In the genomic region with DNA sequence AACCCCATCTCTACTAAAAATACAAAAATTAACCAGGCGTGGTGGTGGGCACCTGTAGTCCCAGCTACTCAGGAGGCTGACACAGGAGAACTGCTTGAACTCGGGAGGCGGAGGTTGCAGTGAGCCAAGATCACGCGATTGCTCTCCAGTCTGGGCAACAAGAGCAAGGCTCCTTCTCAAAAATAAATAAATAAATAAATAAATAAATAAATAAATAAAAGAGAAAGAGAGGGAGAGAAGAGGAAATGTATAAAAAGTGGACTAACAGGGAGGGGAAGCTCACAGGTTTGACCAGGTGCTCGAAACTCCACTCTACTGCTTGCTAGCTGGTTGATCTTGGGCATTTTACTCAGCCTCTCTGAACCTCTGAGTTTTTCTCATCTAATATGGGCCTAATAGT, we compare ENCODE assay signal across 6 cellular contexts.
DNase-seq lines count a peak whose midpoint lies in the region; ATAC-seq, FAIRE-seq and TF ChIP-seq lines count a peak whose summit lies in the region.
"Not testable (repeated sequence)": the region's sequence is repeated elsewhere in the genome, so short reads cannot be mapped to it uniquely, and the experiment has no call there.

No MANE protein-coding gene starts in this region.

- not testable (repeated sequence) for H3K9me3 Mint-ChIP-seq in type B pancreatic cell

- in situ Hi-C loops in K562 (cut with MboI) = not testable (repeated sequence)

- H4K20me1 ChIP-seq in K562 (replicated peaks; ENCODE audit: control insufficient read depth, insufficient read depth, low read length) = not testable (repeated sequence)

- peaks cover 11% of the 10 kb centered on the region for H3K4me1 Mint-ChIP-seq in type B pancreatic cell (ENCODE audit: unreplicated experiment)

- H3K36me3 ChIP-seq in HEK293 (ENCODE audit: control insufficient read depth in 2 of 2, insufficient read depth in 1 of 2, low read length in 2 of 2); K562 (ENCODE audit: control insufficient read depth, insufficient read depth, low read length); kidney (ENCODE audit: control insufficient read depth in 1 of 2, insufficient read depth in 2 of 2, low read length in 2 of 2); stomach: not testable (repeated sequence)

- H3K4me3 ChIP-seq in A549; HEK293 (ENCODE audit: low read depth, low read length); K562; kidney (ENCODE audit: low read length in 2 of 2); stomach: not testable (repeated sequence)

- H3K27me3 ChIP-seq in K562 (ENCODE audit: control insufficient read depth in 2 of 2, insufficient read depth in 2 of 2, low read length in 2 of 2); stomach: not testable (repeated sequence)

- not testable (repeated sequence) for H3K27ac ChIP-seq in A549; HEK293 (ENCODE audit: extremely low read depth, low read depth, low read length); K562 (ENCODE audit: extremely low read depth, low read depth, low read length)
- H3K27ac ChIP-seq in kidney (ENCODE audit: low read depth in 2 of 2, low read length in 2 of 2) = peak overlapping the region; percentile 56 to 89
- H3K27ac ChIP-seq in stomach = peak overlapping the region; percentile 34 to 83 (median 78)

- not testable (repeated sequence) for DNase-seq in A549 (ENCODE audit: low read depth in 1 of 2, low spot score in 1 of 2); K562 (ENCODE audit: extremely low read depth in 1 of 4, low spot score in 3 of 4); kidney; stomach; type B pancreatic cell (ENCODE audit: extremely low spot score, unreplicated experiment)

- not testable (repeated sequence) for ATAC-seq in A549, K562

- TF ChIP-seq CTCF in A549 (IDR thresholded peaks at IDR 0.05); HEK293 (tag by site-specific recombination; IDR thresholded peaks at IDR 0.05); K562 (IDR thresholded peaks at IDR 0.05 in 2 of 3, conservative IDR thresholded peaks at IDR 0.05 in 1 of 3; ENCODE audit: insufficient read depth in 2 of 3, low read depth in 1 of 3, low read length in 3 of 3); kidney (IDR thresholded peaks at IDR 0.05; ENCODE audit: borderline replicate concordance, extremely low read depth, insufficient read depth); stomach (IDR thresholded peaks at IDR 0.05); type B pancreatic cell (conservative IDR thresholded peaks at IDR 0.05): not testable (repeated sequence)

- 100% methylated on average over 6 of the region's 6 CpGs for WGBS in A549 (ENCODE audit: missing lambda C conversion rate)
- 78% methylated on average over 6 of the region's 6 CpGs for WGBS in K562 (ENCODE audit: insufficient coverage, low coverage, missing lambda C conversion rate)
- 89 to 99% (median 96%) methylated on average over 6 of the region's 6 CpGs for WGBS in stomach, 5 donors

- not testable (repeated sequence) for H3K4me2 ChIP-seq in A549; K562 (ENCODE audit: insufficient read depth, low read length)

- H2AFZ ChIP-seq in K562 (ENCODE audit: low read depth, low read length) = not testable (repeated sequence)

- peaks cover 33% of the 10 kb centered on the region for H3K4me1 ChIP-seq in A549
- H3K4me1 ChIP-seq in HEK293 (ENCODE audit: control insufficient read depth, insufficient read depth, low read length); K562 (replicated peaks in 1 of 2; ENCODE audit: control insufficient read depth in 2 of 2, insufficient read depth in 2 of 2, low read length in 2 of 2): not testable (repeated sequence)
- peaks cover 18 to 34% of the 10 kb centered on the region in 2 donors for H3K4me1 ChIP-seq in kidney (ENCODE audit: control insufficient read depth in 1 of 2, insufficient read depth in 1 of 2, low read depth in 1 of 2, low read length in 2 of 2)
- H3K4me1 ChIP-seq in stomach = peaks cover 9 to 43% (median 27%) of the 10 kb centered on the region in 4 donors

- BruUV-seq in K562 (replicated peaks; lab: Mats Ljungman, UMichigan) = not testable (repeated sequence)

- H3K27me3 Mint-ChIP-seq in type B pancreatic cell = not testable (repeated sequence)

- not testable (repeated sequence) for H3K9ac ChIP-seq in K562 (ENCODE audit: insufficient read depth in 1 of 2, low read depth in 2 of 2, low read length in 2 of 2); kidney (ENCODE audit: low read length in 2 of 2)

- TF ChIP-seq EP300 in A549 (IDR thresholded peaks at IDR 0.05); K562 (IDR thresholded peaks at IDR 0.05; ENCODE audit: low read length); stomach (IDR thresholded peaks at IDR 0.05): not testable (repeated sequence)

- not testable (repeated sequence) for H3K36me3 Mint-ChIP-seq in type B pancreatic cell

- not testable (repeated sequence) for H3K79me2 ChIP-seq in K562 (ENCODE audit: control insufficient read depth, insufficient read depth, low read length)

- H3K27ac Mint-ChIP-seq in type B pancreatic cell = peak overlapping the region; percentile 83

- intact Hi-C loops in K562 (cut with micrococcal nuclease); kidney (cut with DNase I); stomach (cut with DNase I; ENCODE audit: low total_unique reads): not testable (repeated sequence)

- H3K4me3 Mint-ChIP-seq in type B pancreatic cell = not testable (repeated sequence)

- CTCF ChIA-PET in A549 (lab: Yijun Ruan, JAX) (interaction anchor here (0.5 kb wide), 1 partner anchor 56 kb away, joined by 3 read pairs; no protein-coding TSS in a partner anchor), HEK293 (lab: Yijun Ruan, JAX) (interaction anchor here (0.6 kb wide), 1 partner anchor 273 kb away, joined by 4 read pairs; no protein-coding TSS in a partner anchor)
- CTCF ChIA-PET in K562 (lab: Yijun Ruan, JAX; ENCODE audit: low intra/inter-chr PET ratio) = not testable (repeated sequence)

- H3K9me1 ChIP-seq in K562 (ENCODE audit: control insufficient read depth, insufficient read depth, low read length) = not testable (repeated sequence)

- TF ChIP-seq POLR2A in A549 (IDR thresholded peaks at IDR 0.05; ENCODE audit: low read length); K562 (conservative IDR thresholded peaks at IDR 0.05); stomach (IDR thresholded peaks at IDR 0.05): not testable (repeated sequence)

- H3K9me3 ChIP-seq in A549; HEK293 (ENCODE audit: control insufficient read depth, insufficient read depth, low read depth, low read length); K562 (replicated peaks; ENCODE audit: control insufficient read depth, insufficient read depth, low read depth, low read length); kidney (ENCODE audit: control insufficient read depth in 1 of 2, low read length in 2 of 2); stomach: not testable (repeated sequence)

- POLR2A ChIA-PET in A549 (lab: Yijun Ruan, JAX); HEK293 (lab: Yijun Ruan, JAX): not testable (repeated sequence)
- POLR2A ChIA-PET in K562 (lab: Yijun Ruan, JAX) = interaction anchor here (1.2 kb wide), 1 partner anchor 31 kb away, joined by 3 read pairs; no protein-coding TSS in a partner anchor

- TF ChIP-seq RAD21 in A549 (conservative IDR thresholded peaks at IDR 0.05 in 1 of 2, IDR thresholded peaks at IDR 0.05 in 1 of 2); K562 (CRISPR knock-in tag; conservative IDR thresholded peaks at IDR 0.05 in 1 of 2, IDR thresholded peaks at IDR 0.05 in 1 of 2): not testable (repeated sequence)

- FAIRE-seq in A549 (lab: Jason Lieb, UNC); K562 (lab: Jason Lieb, UNC); kidney (lab: Jason Lieb, UNC): not testable (repeated sequence)

TF ChIP-seq in A549, 52 proteins besides CTCF, POLR2A, EP300 and RAD21:
- peak; percentile 73 for TF ChIP-seq ZC3H11A (IDR thresholded peaks at IDR 0.05)

TF ChIP-seq in HEK293, 187 proteins besides CTCF, POLR2A, EP300 and RAD21 (continues in another document):
- peak; percentile 43; the same call in 1 of the 2 replicates for TF ChIP-seq ZNF560 (tag by site-specific recombination; IDR thresholded peaks at IDR 0.05; ENCODE audit: borderline replicate concordance)
- TF ChIP-seq ZNF394 (tag by site-specific recombination; IDR thresholded peaks at IDR 0.05; ENCODE audit: borderline replicate concordance) = peak; percentile 88
- TF ChIP-seq ZNF404 (tag by site-specific recombination; IDR thresholded peaks at IDR 0.05) = 0 out of 2 replicates have a peak, but pooled peaks have one; percentile 23
- TF ChIP-seq ZNF426 (tag by site-specific recombination; IDR thresholded peaks at IDR 0.05) = peak; percentile 74
- TF ChIP-seq ZNF19 (tag by site-specific recombination; IDR thresholded peaks at IDR 0.05; ENCODE audit: low read depth) = 0 out of 2 replicates have a peak, but pooled peaks have one; percentile 22
- TF ChIP-seq ZNF140 (tag by site-specific recombination; IDR thresholded peaks at IDR 0.05) = peak; percentile 46; the same call in 1 of the 2 replicates
- TF ChIP-seq ZBTB21 (tag by site-specific recombination; IDR thresholded peaks at IDR 0.05) = peak; percentile 46; the same call in 1 of the 2 replicates

TF ChIP-seq in K562, 482 proteins besides CTCF, POLR2A, EP300 and RAD21:
- peak; percentile 46 for TF ChIP-seq RBM25 (IDR thresholded peaks at IDR 0.05; ENCODE audit: low read depth, low read length, severe bottlenecking)
TF ChIP-seq in K562: peak in this region for 1; not testable (repeated sequence) for 481.
